Comparison of ENCODE assay signal across 8 cellular contexts in genomic region chrX:110316351-110317078, GRCh38. TPM values are rescaled to one million over a fixed set of nuclear protein-coding genes. Genes with fewer than 3 reads are reported as not detected.
DNase-seq lines count a peak whose midpoint lies in the region; ATAC-seq, FAIRE-seq and TF ChIP-seq lines count a peak whose summit lies in the region.

No MANE protein-coding gene starts in this region.

- peaks cover 56% of the 10 kb centered on the region for H3K79me2 ChIP-seq in OCI-LY1 (ENCODE audit: insufficient read depth, low read length)

- no peak for ATAC-seq in HG03565 (IDR thresholded peaks at IDR 0.05; ENCODE audit: unreplicated experiment)
- no peak for ATAC-seq in HG03139 (IDR thresholded peaks at IDR 0.05; ENCODE audit: unreplicated experiment)
- ATAC-seq in HG03520 (IDR thresholded peaks at IDR 0.05; ENCODE audit: unreplicated experiment), result no peak

- H3K4me2 ChIP-seq in OCI-LY1 (ENCODE audit: low read length), result peak overlapping the region; percentile 86

- no peaks in the 10 kb centered on the region for H3K9me2 ChIP-seq in OCI-LY1 (ENCODE audit: low read depth, low read length)

- 7% methylated on average over 7 to 12 of the region's 12 CpGs for WGBS in ectodermal cell, 2 experiments

- no peak overlapping the region for H2AFZ ChIP-seq in OCI-LY1 (ENCODE audit: low read length)

- H3K27me3 Mint-ChIP-seq in nephron progenitor cell (ENCODE audit: low read depth, poor library complexity), result peaks cover 29% of the 10 kb centered on the region

- H3K4me1 ChIP-seq in OCI-LY1 (ENCODE audit: insufficient read depth, low read length, severe bottlenecking), result peaks cover 42% of the 10 kb centered on the region
- no peaks in the 10 kb centered on the region for H3K4me1 ChIP-seq in ectodermal cell (ENCODE audit: control insufficient read depth, insufficient read depth, low read length)

- peak overlapping the region; percentile 93 for H3K4me3 Mint-ChIP-seq in nephron progenitor cell

- peak overlapping the region; percentile 14 for H3K27ac Mint-ChIP-seq in nephron progenitor cell

- H3K36me3 Mint-ChIP-seq in nephron progenitor cell (ENCODE audit: low read depth), result no peaks in the 10 kb centered on the region

- H4K20me1 ChIP-seq in OCI-LY1 (ENCODE audit: insufficient read depth, low read length), result no peaks in the 10 kb centered on the region

- TF ChIP-seq CTCF in GM12864 (IDR thresholded peaks at IDR 0.05; ENCODE audit: low read depth, low read length, missing control alignments) (no peak), OCI-LY1 (IDR thresholded peaks at IDR 0.05; ENCODE audit: low read length) (no peak), nephron progenitor cell (IDR thresholded peaks at IDR 0.05) (no peak)

- DNase-seq in GM12864 (ENCODE audit: low read depth), result no peak
- peak; percentile 2 for DNase-seq in nephron progenitor cell
- DNase-seq in GM12892 (ENCODE audit: insufficient read length), result no peak

- no peaks in the 10 kb centered on the region for H3F3A ChIP-seq in OCI-LY1 (ENCODE audit: insufficient read depth, low read length)

- peak overlapping the region; percentile 92 for H3K4me3 ChIP-seq in GM12864 (ENCODE audit: low read depth, low read length)
- H3K4me3 ChIP-seq in OCI-LY1 (ENCODE audit: low read depth, low read length, poor library complexity, severe bottlenecking), result peak overlapping the region; percentile 98
- peak overlapping the region; percentile 69 for H3K4me3 ChIP-seq in ectodermal cell (ENCODE audit: insufficient read depth, low read depth, low read length)

- no peaks in the 10 kb centered on the region for H3K9me3 Mint-ChIP-seq in nephron progenitor cell

- H3K27me3 ChIP-seq in OCI-LY1 (ENCODE audit: insufficient read depth, low read length) (no peaks in the 10 kb centered on the region), ectodermal cell (ENCODE audit: control insufficient read depth, insufficient read depth, low read length, poor library complexity, severe bottlenecking) (peaks cover 7% of the 10 kb centered on the region)

- peaks cover 32% of the 10 kb centered on the region for H3K4me1 Mint-ChIP-seq in nephron progenitor cell

- TF ChIP-seq POLR2A in GM12892 (IDR thresholded peaks at IDR 0.05; ENCODE audit: low read depth, low read length), result no peak

- no peaks in the 10 kb centered on the region for H3K36me3 ChIP-seq in OCI-LY1 (ENCODE audit: insufficient read depth, low read length)
- H3K36me3 ChIP-seq in ectodermal cell (ENCODE audit: control insufficient read depth, insufficient read depth, low read length), result no peaks in the 10 kb centered on the region

- H3K9me3 ChIP-seq in OCI-LY1 (ENCODE audit: low read length) (no peaks in the 10 kb centered on the region), ectodermal cell (ENCODE audit: control insufficient read depth, low read length) (no peaks in the 10 kb centered on the region)

- H3K27ac ChIP-seq in OCI-LY1 (ENCODE audit: low read depth, low read length, poor library complexity, severe bottlenecking) (no peak overlapping the region), ectodermal cell (ENCODE audit: insufficient read depth, low read depth, low read length, poor library complexity, severe bottlenecking) (no peak overlapping the region)

- no peak for FAIRE-seq in GM12892 (lab: Jason Lieb, UNC)

- peak overlapping the region; percentile 96 for H3K9ac ChIP-seq in OCI-LY1 (ENCODE audit: low read length)

RNA-seq across cellular contexts. Expression of gene AMMECR1, which starts 1.4 kb away (rescaled TPM):
- 12.7 TPM for polyA plus RNA-seq in ectodermal cell (2013, experiment 1 of 4)
- 12.5 TPM for polyA plus RNA-seq in ectodermal cell (2013, experiment 2 of 4)
- 8.9 TPM for polyA plus RNA-seq in ectodermal cell (2013, experiment 3 of 4)
- 10.1 TPM for polyA plus RNA-seq in ectodermal cell (2013, experiment 4 of 4)
- 5.6 TPM for polyA plus RNA-seq in GM12892 (2012; ENCODE audit: missing spikeins)

RNA-seq across cellular contexts. Expression of gene RTL9, which starts 42.1 kb away (rescaled TPM):
- 0.39 TPM for polyA plus RNA-seq in ectodermal cell (2013, experiment 1 of 4)
- polyA plus RNA-seq in ectodermal cell (2013, experiment 2 of 4), result 0.34 TPM
- polyA plus RNA-seq in ectodermal cell (2013, experiment 3 of 4), result 0.16 TPM
- polyA plus RNA-seq in ectodermal cell (2013, experiment 4 of 4), result 0.28 TPM
- 0.74 TPM for polyA plus RNA-seq in GM12892 (2012; ENCODE audit: missing spikeins)
